In genomic region chr3:140910860-140911259, GRCh38 we compare ENCODE assay signal across 9 cellular contexts. TPM values are rescaled to one million over a fixed set of nuclear protein-coding genes. Genes with fewer than 3 reads are reported as not detected.
DNase-seq lines count a peak whose midpoint lies in the region; ATAC-seq and TF ChIP-seq lines count a peak whose summit lies in the region.
"Had no signal": no experiment of that assay in that cellular context is flagged by ENCODE, and none has a peak within 500 bp of the region (broad histone marks: within the 10 kb centered on the region; RNA-seq: fewer than 3 reads in every experiment).

No MANE protein-coding gene starts in this region.

- no peak overlapping the region for H3K4me3 ChIP-seq in AG10803 (ENCODE audit: low read length)
- H3K4me3 ChIP-seq in astrocyte of the spinal cord (ENCODE audit: low read depth, low read length), result peak overlapping the region; percentile 9

- TF ChIP-seq CTCF in AG10803 (conservative IDR thresholded peaks at IDR 0.05; ENCODE audit: low read length) (peak; percentile 22), astrocyte of the spinal cord (IDR thresholded peaks at IDR 0.05; ENCODE audit: low read depth, low read length) (peak; percentile 15)

- ATAC-seq in GM21447 (IDR thresholded peaks at IDR 0.05; ENCODE audit: unreplicated experiment) (no peak), GM19452 (IDR thresholded peaks at IDR 0.05; ENCODE audit: unreplicated experiment) (no peak)

- in situ Hi-C loops in astrocyte of the spinal cord (cut with HindIII; ENCODE audit: low sequenced_read_pairs), result no loop called here

- no peak for DNase-seq in AG10803 (ENCODE audit: low read depth)
- peak; percentile 54 for DNase-seq in HT1080 (ENCODE audit: low read depth)
- DNase-seq in astrocyte of the spinal cord (ENCODE audit: low read depth, low spot score), result peak; percentile 8
- peak; percentile 74 for DNase-seq in left kidney (ENCODE audit: low read depth, low spot score)
- no peak for DNase-seq in NCI-H345 treated with DMSO at 0.1 percent for 48 hours (lab: John Stamatoyannopoulos, UW; ENCODE audit: unreplicated experiment)
- DNase-seq in stimulated activated CD4-positive, alpha-beta T cell treated with anti-CD3 and anti-CD28 coated beads, Interleukin-2, amount 100 ng/mL, for 24 hours, result no peak
- DNase-seq: stimulated activated CD4-positive, alpha-beta T cell treated with anti-CD3 and anti-CD28 coated beads, Interleukin-4, amount 100 ng/mL, for 24 hours had no signal

RNA-seq across cellular contexts. Expression of gene SLC25A36, which starts 30.8 kb away (rescaled TPM):
- 73.0 and 75.5 TPM in 2 replicates for total RNA-seq in HT1080 (2014; rRNA removed; shearing (Covaris generic))
- polyA plus RNA-seq in HT1080 (2015; cell fraction: cytosol; rRNA removed), result 62.1 and 75.7 TPM in 2 replicates
- polyA plus RNA-seq in HT1080 (2015; cell fraction: nucleus; rRNA removed), result 283 and 299 TPM in 2 replicates

Comparison
In these comparisons a context has a peak if more than half of its experiments do, and no peak if none do; other contexts are left out.
1. DNase-seq: peak in HT1080 (single experiment), astrocyte of the spinal cord (single experiment) and left kidney (single experiment); none in AG10803 (single experiment), NCI-H345 treated with DMSO at 0.1 percent for 48 hours (single experiment) and stimulated activated CD4-positive, alpha-beta T cell treated with anti-CD3 and anti-CD28 coated beads, Interleukin-2, amount 100 ng/mL, for 24 hours (0 of 2).